Comparison of ENCODE assay signal across 8 cellular contexts in the genomic region with DNA sequence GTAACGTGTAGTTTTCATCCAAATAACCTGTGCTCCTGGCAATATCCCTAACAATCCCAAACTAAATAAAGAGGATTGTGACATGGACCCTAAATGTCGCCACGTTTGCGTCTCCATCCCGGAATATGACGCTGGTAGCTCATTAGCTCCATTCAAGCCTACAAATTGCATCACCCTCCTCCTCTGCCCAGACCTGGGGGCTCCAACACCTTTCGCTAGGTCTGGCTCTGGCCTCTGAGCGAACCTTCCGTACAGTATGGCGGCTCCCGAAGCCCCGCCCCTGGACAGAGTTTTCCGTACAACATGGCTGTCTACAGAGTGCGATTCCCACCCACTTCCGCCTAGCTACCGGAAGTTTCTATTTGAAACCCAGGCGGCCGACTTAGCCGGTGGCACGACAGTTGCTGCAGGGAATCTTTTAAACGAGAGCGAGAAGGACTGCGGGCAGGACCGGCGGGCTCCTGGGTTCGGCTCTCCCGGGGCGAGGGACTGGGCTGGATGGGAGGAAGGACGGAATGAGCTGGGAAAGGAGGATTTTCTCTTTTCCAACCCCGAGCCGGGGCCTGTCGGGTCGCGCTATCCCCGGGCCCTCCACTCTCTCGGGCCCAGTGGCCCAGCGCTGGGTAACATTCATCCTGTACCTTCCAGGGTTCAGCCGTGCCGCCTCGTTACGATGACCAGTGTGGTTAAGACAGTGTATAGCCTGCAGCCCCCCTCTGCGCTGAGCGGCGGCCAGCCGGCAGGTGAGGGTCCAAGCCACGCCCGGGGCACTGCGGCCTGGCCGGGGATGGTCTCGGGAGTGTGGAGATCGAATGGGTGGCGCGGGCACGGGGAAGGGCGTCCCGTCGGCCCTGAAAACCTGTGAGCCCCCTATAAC. TPM values are rescaled to one million over a fixed set of nuclear protein-coding genes. Genes with fewer than 3 reads are reported as not detected.
DNase-seq lines count a peak whose midpoint lies in the region; ATAC-seq and TF ChIP-seq lines count a peak whose summit lies in the region.

TSS of gene KNSTRN (plus strand) at position 142 of the 877 bp plus-strand sequence. CDS start at position 257, 115 bp downstream.

- peaks cover 6 to 22% (median 18%) of the 10 kb centered on the region in 4 donors for H3K4me1 Mint-ChIP-seq in CD4-positive, CD25-positive, alpha-beta regulatory T cell

- intact Hi-C loops in lower leg skin (cut with DNase I; ENCODE audit: low total_unique reads) = no loop called here

- peaks cover 19% of the 10 kb centered on the region for H3K36me3 Mint-ChIP-seq in CD4-positive, CD25-positive, alpha-beta regulatory T cell

- peak within 1 kb of the TSS; percentile 86 for H3K4me3 ChIP-seq in CD4-positive, CD25-positive, alpha-beta regulatory T cell (ENCODE audit: low read depth, low read length)
- peak within 1 kb of the TSS; percentile 81 for H3K4me3 ChIP-seq in lower leg skin (ENCODE audit: low read depth, poor library complexity, severe bottlenecking)

- peaks cover 14% of the 10 kb centered on the region for H3K36me3 ChIP-seq in CD4-positive, CD25-positive, alpha-beta regulatory T cell (ENCODE audit: control insufficient read depth, insufficient read depth, low read length)

- DNase-seq in CD4-positive, CD25-positive, alpha-beta regulatory T cell = peak; percentile 87 to 96 (median 91)
- peak; percentile 83 for DNase-seq in HK-2 (ENCODE audit: unreplicated experiment)
- peak; percentile 89 for DNase-seq in NCI-H82 treated with DMSO at 0.1 percent for 48 hours (lab: John Stamatoyannopoulos, UW; ENCODE audit: unreplicated experiment)
- DNase-seq in activated CD4-positive, alpha-beta T cell treated with anti-CD3 and anti-CD28 coated beads, Interleukin-2, amount 50 U/mL, for 48 hours = peak; percentile 95 to 97
- peak; percentile 91 for DNase-seq in ecto neural progenitor cell (ENCODE audit: low spot score)
- peak; percentile 92 to 98 for DNase-seq in lower leg skin (ENCODE audit: low spot score in 2 of 2)
- peak; percentile 88 to 91 for DNase-seq in stimulated activated CD4-positive, alpha-beta T cell treated with anti-CD3 and anti-CD28 coated beads, Interleukin-4, amount 100 ng/mL, for 4 hours

- H3K27ac Mint-ChIP-seq in CD4-positive, CD25-positive, alpha-beta regulatory T cell = peak within 1 kb of the TSS; percentile 32 to 95 (median 92)

- peak within 1 kb of the TSS; percentile 94 to 100 (median 98) for H3K4me3 Mint-ChIP-seq in CD4-positive, CD25-positive, alpha-beta regulatory T cell

- no peaks in the 10 kb centered on the region for H3K9me3 ChIP-seq in CD4-positive, CD25-positive, alpha-beta regulatory T cell (ENCODE audit: control insufficient read depth in 2 of 2, low read length in 2 of 2)

- H3K9me3 Mint-ChIP-seq in CD4-positive, CD25-positive, alpha-beta regulatory T cell = peaks cover 0 to 1% (median 0%) of the 10 kb centered on the region in 7 donors

- no peak for TF ChIP-seq CTCF in lower leg skin (IDR thresholded peaks at IDR 0.05)

- peak; percentile 98 for ATAC-seq in CD4-positive, CD25-positive, alpha-beta regulatory T cell (ENCODE audit: low read depth in 2 of 2)
- peak; percentile 92 for ATAC-seq in GM19452 (IDR thresholded peaks at IDR 0.05; ENCODE audit: unreplicated experiment)

- peaks cover 7% of the 10 kb centered on the region for H3K27me3 Mint-ChIP-seq in CD4-positive, CD25-positive, alpha-beta regulatory T cell

- H3K27me3 ChIP-seq in CD4-positive, CD25-positive, alpha-beta regulatory T cell (ENCODE audit: control insufficient read depth, insufficient read depth, low read length) = no peaks in the 10 kb centered on the region

- TF ChIP-seq POLR2A in lower leg skin (IDR thresholded peaks at IDR 0.05) = no peak

- H3K27ac ChIP-seq in CD4-positive, CD25-positive, alpha-beta regulatory T cell (ENCODE audit: insufficient read depth, low read length, poor library complexity, severe bottlenecking) = no peak within 1 kb of the TSS

- WGBS in lower leg skin, 2 donors = 4% methylated on average over 56 to 57 of the region's 57 CpGs

- H3K4me1 ChIP-seq in CD4-positive, CD25-positive, alpha-beta regulatory T cell (ENCODE audit: control insufficient read depth, insufficient read depth, low read length, poor library complexity, severe bottlenecking) = peaks cover 10% of the 10 kb centered on the region

RNA-seq across cellular contexts. Expression of gene KNSTRN, which starts in this region (rescaled TPM):
- 10.5 TPM for total RNA-seq in CD4-positive, CD25-positive, alpha-beta regulatory T cell
- 1 to 10 TPM; 3.3 to 6.1 (median 4.4) TPM for polyA plus RNA-seq in CD4-positive, CD25-positive, alpha-beta regulatory T cell
- total RNA-seq in lower leg skin = 10 to 100 TPM in 3 of 4 donors, 1 to 10 TPM in 1; 7.6 to 24.8 (median 13.1) TPM
